ENCODE assay signal across 27 cellular contexts in the genomic region with DNA sequence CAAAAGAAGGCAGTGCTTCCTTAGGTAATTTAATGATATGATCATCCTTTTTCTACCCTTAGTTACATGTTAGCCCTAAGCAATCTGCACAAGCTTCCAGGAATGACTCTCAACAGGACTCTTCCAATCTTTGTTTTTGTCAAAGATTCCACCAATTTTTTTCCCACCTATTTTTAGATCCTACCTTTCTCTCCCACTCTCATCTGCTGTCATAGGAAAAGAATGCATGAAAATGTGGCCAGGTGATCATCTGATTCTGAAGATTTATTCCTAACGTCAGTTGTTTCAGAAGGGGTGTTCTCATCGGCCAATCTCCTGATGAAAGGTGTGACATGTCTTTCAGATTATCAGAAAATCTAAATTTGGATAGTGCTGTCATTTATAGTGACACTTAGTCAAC. TPM values are rescaled to one million over a fixed set of nuclear protein-coding genes. Genes with fewer than 3 reads are reported as not detected.
DNase-seq lines count a peak whose midpoint lies in the region; ATAC-seq, FAIRE-seq and TF ChIP-seq lines count a peak whose summit lies in the region.
"Had no signal": no experiment of that assay in that cellular context is flagged by ENCODE, and none has a peak within 500 bp of the region (broad histone marks: within the 10 kb centered on the region; RNA-seq: fewer than 3 reads in every experiment).

No MANE protein-coding gene starts in this region.

- H4K8ac ChIP-seq in trophoblast cell (ENCODE audit: low read depth, low read length) = no peak overlapping the region

- no peak overlapping the region for H2BK120ac ChIP-seq in trophoblast cell (ENCODE audit: insufficient read depth, low read length, poor library complexity)

- H4K12ac ChIP-seq in trophoblast cell (ENCODE audit: low read depth, low read length) = no peak overlapping the region

- H3K23ac ChIP-seq in trophoblast cell (ENCODE audit: low read length) = no peak overlapping the region

- H3K79me1 ChIP-seq in trophoblast cell (ENCODE audit: low read length) = peaks cover 6% of the 10 kb centered on the region

- H3K36me3 Mint-ChIP-seq in CD8-positive, alpha-beta T cell = no peaks in the 10 kb centered on the region
- H3K36me3 Mint-ChIP-seq: CD4-positive, CD25-positive, alpha-beta regulatory T cell had no signal

- H3K9ac ChIP-seq in HUES48 (ENCODE audit: low read depth, low read length) = no peak overlapping the region
- no peak overlapping the region for H3K9ac ChIP-seq in trophoblast cell (ENCODE audit: low read length)
- H3K9ac ChIP-seq: BLaER1, GM23248, SK-N-SH had no signal

- no peak overlapping the region for H3K27ac Mint-ChIP-seq in CD8-positive, alpha-beta T cell
- H3K27ac Mint-ChIP-seq: CD4-positive, CD25-positive, alpha-beta regulatory T cell had no signal

- CTCF ChIA-PET in CD8-positive, alpha-beta T cell (lab: Charles Lee) = no interaction called here

- no peak for FAIRE-seq in urothelium cell line (lab: Jason Lieb, UNC)
- FAIRE-seq: A204.1, D721Med, K562 had no signal

- no peak overlapping the region for H2AK5ac ChIP-seq in trophoblast cell (ENCODE audit: low read length)

- no CpG with 5 or more reads among the region's 2 CpGs for WGBS in trophoblast cell (ENCODE audit: extremely low coverage, insufficient coverage, insufficient read length)

- no peaks in the 10 kb centered on the region for H3K27me3 Mint-ChIP-seq in CD8-positive, alpha-beta T cell (ENCODE audit: low read depth)

- H3K27ac ChIP-seq in HUES48 (ENCODE audit: low read depth, low read length) = peak overlapping the region; percentile 3
- H3K27ac ChIP-seq in caudate nucleus (ENCODE audit: low read depth, low read length) = peak overlapping the region; percentile 96
- H3K27ac ChIP-seq in foreskin keratinocyte = peak overlapping the region; percentile 48
- no peak overlapping the region for H3K27ac ChIP-seq in trophoblast cell (ENCODE audit: low read depth, low read length)
- no peak overlapping the region for H3K27ac ChIP-seq in CD8-positive, alpha-beta T cell (ENCODE audit: low read depth, low read length)
- H3K27ac ChIP-seq: BLaER1, GM23248, HL-60 had no signal

- DNase-seq in caudate nucleus (lab: John Stamatoyannopoulos, UW) = peak in 3 of 61 donors; percentile 12 to 52 (median 43)
- peak; percentile 76 to 91 for DNase-seq in foreskin keratinocyte
- peak; percentile 48 to 83 for DNase-seq in trophoblast cell
- no peak for DNase-seq in urothelium cell line (ENCODE audit: low spot score)
- DNase-seq in CD8-positive, alpha-beta T cell = no peak
- no peak for DNase-seq in activated CD4-positive, alpha-beta T cell treated with anti-CD3 and anti-CD28 coated beads, Interleukin-2, amount 50 U/mL, for 1 hour
- DNase-seq: CD4-positive, CD25-positive, alpha-beta regulatory T cell; GM23248; MV-4-11; NCI-H1105; NCI-H1436 treated with DMSO at 0.1 percent for 48 hours; NCI-H1930; NCI-H2107; NCI-H524; NCI-H748 treated with DMSO at 0.1 percent for 48 hours; SK-N-SH had no signal

- TF ChIP-seq CTCF in foreskin keratinocyte (conservative IDR thresholded peaks at IDR 0.05) = no peak
- no peak for TF ChIP-seq CTCF in CD8-positive, alpha-beta T cell (IDR thresholded peaks at IDR 0.05)

- POLR2A ChIA-PET in CD8-positive, alpha-beta T cell (lab: Charles Lee) = no interaction called here

- no peaks in the 10 kb centered on the region for H3K36me3 ChIP-seq in HUES48 (ENCODE audit: control insufficient read depth, insufficient read depth, low read length)
- no peaks in the 10 kb centered on the region for H3K36me3 ChIP-seq in trophoblast cell (ENCODE audit: control insufficient read depth in 1 of 2, insufficient read depth in 2 of 2, low read length in 2 of 2)
- no peaks in the 10 kb centered on the region for H3K36me3 ChIP-seq in CD8-positive, alpha-beta T cell (ENCODE audit: insufficient read depth, low read length)
- H3K36me3 ChIP-seq: BLaER1 had no signal

- no peak overlapping the region for H2BK12ac ChIP-seq in trophoblast cell (ENCODE audit: low read length)

- H2BK5ac ChIP-seq in trophoblast cell (ENCODE audit: low read depth, low read length, poor library complexity) = no peak overlapping the region

- no peak overlapping the region for H3K14ac ChIP-seq in trophoblast cell (ENCODE audit: low read length)

- no peak overlapping the region for H3K4me2 ChIP-seq in trophoblast cell (ENCODE audit: low read length)
- H3K4me2 ChIP-seq: BLaER1, SK-N-SH had no signal

- no peak overlapping the region for H3K18ac ChIP-seq in trophoblast cell (ENCODE audit: low read length)

- H3K4me1 Mint-ChIP-seq in CD8-positive, alpha-beta T cell (ENCODE audit: low read depth) = no peaks in the 10 kb centered on the region

- ATAC-seq in foreskin keratinocyte (peak; percentile 71), HG03354 (IDR thresholded peaks at IDR 0.05; ENCODE audit: poor library complexity, severe bottlenecking, unreplicated experiment) (no peak)
- no peak for ATAC-seq in CD8-positive, alpha-beta T cell
- ATAC-seq: HCT116, K562 had no signal

- H3K4me1 ChIP-seq in HUES48 (ENCODE audit: control insufficient read depth, insufficient read depth, low read length) (peaks cover 32% of the 10 kb centered on the region), foreskin keratinocyte (peaks cover 14% of the 10 kb centered on the region), trophoblast cell (ENCODE audit: control insufficient read depth in 1 of 2, insufficient read depth in 2 of 2, low read length in 2 of 2) (peaks cover 3% of the 10 kb centered on the region in 2 experiments)
- no peaks in the 10 kb centered on the region for H3K4me1 ChIP-seq in CD8-positive, alpha-beta T cell (ENCODE audit: insufficient read depth, low read length)
- H3K4me1 ChIP-seq: BLaER1 had no signal

- H4K91ac ChIP-seq in trophoblast cell (ENCODE audit: low read depth, low read length) = no peak overlapping the region

- no peaks in the 10 kb centered on the region for H3K9me3 Mint-ChIP-seq in CD8-positive, alpha-beta T cell

- intact Hi-C loops in CD8-positive, alpha-beta T cell (cut with DNase I, micrococcal nuclease) = no loop called here

- H2AFZ ChIP-seq in trophoblast cell (ENCODE audit: insufficient read depth, low read length, poor library complexity) = no peak overlapping the region
- H2AFZ ChIP-seq: GM23248 had no signal

- H3K79me2 ChIP-seq in trophoblast cell (ENCODE audit: control insufficient read depth, insufficient read depth, low read length, poor library complexity) = no peaks in the 10 kb centered on the region

- H3K4me3 Mint-ChIP-seq in CD8-positive, alpha-beta T cell = no peak overlapping the region
- H3K4me3 Mint-ChIP-seq: CD4-positive, CD25-positive, alpha-beta regulatory T cell had no signal

- no peak overlapping the region for H3K4ac ChIP-seq in trophoblast cell (ENCODE audit: low read depth, low read length)

- H3K4me3 ChIP-seq in HUES48 (ENCODE audit: low read depth, low read length) (peak overlapping the region; percentile 18; the same call in 1 of the 2 replicates), trophoblast cell (ENCODE audit: low read depth, low read length) (no peak overlapping the region)
- H3K4me3 ChIP-seq in CD8-positive, alpha-beta T cell (ENCODE audit: low read depth, low read length) = no peak overlapping the region
- H3K4me3 ChIP-seq: BLaER1, GM23248, K562 had no signal

- H3K9me3 ChIP-seq in HUES48 (ENCODE audit: control insufficient read depth, insufficient read depth, low read length) (no peaks in the 10 kb centered on the region), trophoblast cell (ENCODE audit: insufficient read depth, low read depth, low read length) (no peaks in the 10 kb centered on the region)
- H3K9me3 ChIP-seq in CD8-positive, alpha-beta T cell (ENCODE audit: low read length) = no peaks in the 10 kb centered on the region
- H3K9me3 ChIP-seq: BLaER1, SK-N-SH had no signal

- H3K27me3 ChIP-seq in HUES48 (ENCODE audit: control insufficient read depth, insufficient read depth, low read length) (no peaks in the 10 kb centered on the region), foreskin keratinocyte (no peaks in the 10 kb centered on the region), trophoblast cell (ENCODE audit: insufficient read depth, low read length) (no peaks in the 10 kb centered on the region)
- H3K27me3 ChIP-seq in CD8-positive, alpha-beta T cell (ENCODE audit: insufficient read depth, low read length) = no peaks in the 10 kb centered on the region
- H3K27me3 ChIP-seq: BLaER1 had no signal

RNA-seq across cellular contexts. Expression of gene CCDC54, which starts 7.2 kb away (rescaled TPM):
- total RNA-seq in foreskin keratinocyte = not detected in 2 replicates
- not detected in 2 replicates for polyA plus RNA-seq in foreskin keratinocyte
- not detected in 2 replicates for polyA plus RNA-seq in trophoblast cell (2013)
- not detected for total RNA-seq in CD8-positive, alpha-beta T cell
- total RNA-seq: CD4-positive, CD25-positive, alpha-beta regulatory T cell; GM23248; K562; LHCN-M2; MCF 10A had no signal
- polyA plus RNA-seq: AG04450; CD4-positive, CD25-positive, alpha-beta regulatory T cell; K562; SK-N-SH had no signal

Comparison
In these comparisons a context has a peak if more than half of its experiments do, and no peak if none do; other contexts are left out.
1. H3K27ac ChIP-seq: peak in HUES48 (single experiment), caudate nucleus (single experiment) and foreskin keratinocyte (single experiment); none in trophoblast cell (single experiment) and CD8-positive, alpha-beta T cell (single experiment).
2. DNase-seq: peak in foreskin keratinocyte (2 of 2) and trophoblast cell (2 of 2); none in urothelium cell line (single experiment), CD8-positive, alpha-beta T cell (0 of 7) and activated CD4-positive, alpha-beta T cell treated with anti-CD3 and anti-CD28 coated beads, Interleukin-2, amount 50 U/mL, for 1 hour (single experiment).